Comparison of ENCODE assay signal across 8 cellular contexts in the genomic region with DNA sequence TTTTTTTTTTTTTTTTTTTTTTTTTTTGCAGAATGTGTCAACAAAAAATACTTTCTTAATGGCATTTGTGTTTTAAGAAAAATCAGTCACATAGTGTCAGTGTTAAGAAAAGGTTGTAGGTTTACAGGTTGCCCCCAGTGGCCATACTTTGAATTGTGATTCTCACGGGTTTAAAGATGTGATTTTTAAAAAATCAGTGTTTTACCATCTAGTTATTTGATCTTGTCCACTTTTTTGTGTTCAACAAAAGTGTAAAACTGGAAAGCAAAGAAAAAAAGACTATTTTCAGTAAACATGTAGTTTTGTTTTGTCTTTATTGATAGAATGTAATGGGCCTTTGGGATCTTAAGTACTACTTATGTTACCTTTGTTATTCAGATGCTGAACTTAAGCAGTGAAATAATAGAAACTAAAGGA. TPM values are rescaled to one million over a fixed set of nuclear protein-coding genes. Genes with fewer than 3 reads are reported as not detected.
DNase-seq lines count a peak whose midpoint lies in the region; ATAC-seq, FAIRE-seq and TF ChIP-seq lines count a peak whose summit lies in the region.

No MANE protein-coding gene starts in this region.

- no peak overlapping the region for H3K27ac ChIP-seq in gastroesophageal sphincter
- no peak overlapping the region for H3K27ac ChIP-seq in transverse colon

- DNase-seq in activated T-cell treated with anti-CD3 and anti-CD28 coated beads for 4 hours (peak; percentile 9), HFFc6 (peak; percentile 25), transverse colon (no peak), GM12892 (ENCODE audit: insufficient read length) (no peak)
- DNase-seq in activated T-cell treated with anti-CD3 and anti-CD28 coated beads, Interleukin-2, amount 50 U/mL, for 1 hour: no peak

- TF ChIP-seq POLR2A in gastroesophageal sphincter (IDR thresholded peaks at IDR 0.05): no peak
- TF ChIP-seq POLR2A in transverse colon (IDR thresholded peaks at IDR 0.05): no peak
- no peak for TF ChIP-seq POLR2A in GM12892 (IDR thresholded peaks at IDR 0.05; ENCODE audit: low read depth, low read length)

- in situ Hi-C loops in transverse colon (cut with MboI; ENCODE audit: low pct_ligation_motif_present in 1 of 4, low pct_unique_long_range_greater_than_20kb in 1 of 4, low sequenced_read_pairs in 3 of 4): no loop called here

- TF ChIP-seq CTCF in HFFc6 (IDR thresholded peaks at IDR 0.05) (peak; percentile 76), gastroesophageal sphincter (IDR thresholded peaks at IDR 0.05) (peak; percentile 29 to 53 (median 48)), transverse colon (IDR thresholded peaks at IDR 0.05) (peak; percentile 34 to 62 (median 55))

- ATAC-seq in gastroesophageal sphincter: no peak
- ATAC-seq in GM18520 (IDR thresholded peaks at IDR 0.05; ENCODE audit: unreplicated experiment): no peak

- no peaks in the 10 kb centered on the region; the same call in 1 of the 2 replicates for H3K27me3 Mint-ChIP-seq in HFFc6 (ENCODE audit: insufficient read depth)

- 22 to 36% methylated on average over 1 of the region's 1 CpG for WGBS in gastroesophageal sphincter (ENCODE audit: low coverage in 1 of 2), 2 donors
- 30 to 38% methylated on average over 1 of the region's 1 CpG for WGBS in transverse colon (ENCODE audit: low coverage in 1 of 2), 2 donors

- H3K4me3 ChIP-seq in gastroesophageal sphincter: no peak overlapping the region
- H3K4me3 ChIP-seq in transverse colon: no peak overlapping the region

- no peaks in the 10 kb centered on the region for H3K9me3 Mint-ChIP-seq in HFFc6

- H3K27ac Mint-ChIP-seq in HFFc6: no peak overlapping the region

- peaks cover 14% of the 10 kb centered on the region for H3K36me3 Mint-ChIP-seq in HFFc6 (ENCODE audit: low read depth)

- H3K27me3 ChIP-seq in gastroesophageal sphincter: no peaks in the 10 kb centered on the region
- H3K27me3 ChIP-seq in transverse colon: no peaks in the 10 kb centered on the region

- no peaks in the 10 kb centered on the region for H3K4me1 ChIP-seq in gastroesophageal sphincter
- no peaks in the 10 kb centered on the region for H3K4me1 ChIP-seq in transverse colon

- no peaks in the 10 kb centered on the region for H3K9me3 ChIP-seq in gastroesophageal sphincter
- H3K9me3 ChIP-seq in transverse colon: no peaks in the 10 kb centered on the region

- no peak overlapping the region for H3K4me3 Mint-ChIP-seq in HFFc6

- no peaks in the 10 kb centered on the region for H3K4me1 Mint-ChIP-seq in HFFc6 (ENCODE audit: low read depth)

- no peak for TF ChIP-seq EP300 in gastroesophageal sphincter (IDR thresholded peaks at IDR 0.05)
- TF ChIP-seq EP300 in transverse colon (IDR thresholded peaks at IDR 0.05; ENCODE audit: low read depth): no peak

- H3K36me3 ChIP-seq in gastroesophageal sphincter (peaks cover 5 to 43% of the 10 kb centered on the region in 2 donors), transverse colon (peaks cover 0 to 16% (median 5%) of the 10 kb centered on the region in 4 donors)

- FAIRE-seq in TTC549 (lab: Jason Lieb, UNC): peak; percentile 73
- no peak for FAIRE-seq in GM12892 (lab: Jason Lieb, UNC)

- intact Hi-C loops in transverse colon (cut with DNase I; ENCODE audit: low total_unique reads): no loop called here

RNA-seq across cellular contexts. Expression of gene SUV39H2, which starts 25.7 kb away (rescaled TPM):
- total RNA-seq in HFFc6 (2021; fragmentation: NEBNext Ultra II Directional; extraction: Animal tissue kit (Norgen Biotek cat#: 25700)): 10 to 100 TPM in 5 of 6 experiments, 1 to 10 TPM in 1; 8.6 to 18.1 (median 13.9) TPM
- 1 to 10 TPM; 4.4 to 6.2 (median 5.1) TPM for total RNA-seq in gastroesophageal sphincter
- 1 to 10 TPM in 3 of 4 donors, under 1 TPM in 1; 0.60 to 4.6 (median 3.0) TPM for total RNA-seq in transverse colon
- polyA plus RNA-seq in GM12892 (2012; ENCODE audit: missing spikeins): 19.8 TPM

RNA-seq across cellular contexts. Expression of gene DCLRE1C, which starts 49.6 kb away (rescaled TPM):
- 1 to 10 TPM; 4.6 to 6.8 (median 5.6) TPM for total RNA-seq in HFFc6 (2021; fragmentation: NEBNext Ultra II Directional; extraction: Animal tissue kit (Norgen Biotek cat#: 25700))
- 10 to 100 TPM in 2 of 4 donors, 1 to 10 TPM in 2; 7.7 to 16.8 (median 11.6) TPM for total RNA-seq in gastroesophageal sphincter
- 10 to 100 TPM in 3 of 4 donors, 1 to 10 TPM in 1; 10.0 to 61.3 (median 13.8) TPM for total RNA-seq in transverse colon
- 13.2 TPM for polyA plus RNA-seq in GM12892 (2012; ENCODE audit: missing spikeins)

RNA-seq across cellular contexts. Expression of gene MEIG1, which starts 54.9 kb away (rescaled TPM):
- under 1 TPM in 2 of 6 experiments, not detected in 4; 0.30 to 0.57 TPM for total RNA-seq in HFFc6 (2021; fragmentation: NEBNext Ultra II Directional; extraction: Animal tissue kit (Norgen Biotek cat#: 25700))
- total RNA-seq in gastroesophageal sphincter: not detected
- not detected for total RNA-seq in transverse colon
- not detected for polyA plus RNA-seq in GM12892 (2012; ENCODE audit: missing spikeins)

Comparison
In these comparisons a context has a peak if more than half of its experiments do, and no peak if none do; other contexts are left out.
1. DNase-seq: peak in activated T-cell treated with anti-CD3 and anti-CD28 coated beads for 4 hours (single experiment) and HFFc6 (single experiment); none in activated T-cell treated with anti-CD3 and anti-CD28 coated beads, Interleukin-2, amount 50 U/mL, for 1 hour (single experiment), transverse colon (single experiment) and GM12892 (single experiment).
2. Peak in every context shown above with its lines, with median percentiles within 50 percentile points of each other: CTCF ChIP-seq.